In the genomic region with DNA sequence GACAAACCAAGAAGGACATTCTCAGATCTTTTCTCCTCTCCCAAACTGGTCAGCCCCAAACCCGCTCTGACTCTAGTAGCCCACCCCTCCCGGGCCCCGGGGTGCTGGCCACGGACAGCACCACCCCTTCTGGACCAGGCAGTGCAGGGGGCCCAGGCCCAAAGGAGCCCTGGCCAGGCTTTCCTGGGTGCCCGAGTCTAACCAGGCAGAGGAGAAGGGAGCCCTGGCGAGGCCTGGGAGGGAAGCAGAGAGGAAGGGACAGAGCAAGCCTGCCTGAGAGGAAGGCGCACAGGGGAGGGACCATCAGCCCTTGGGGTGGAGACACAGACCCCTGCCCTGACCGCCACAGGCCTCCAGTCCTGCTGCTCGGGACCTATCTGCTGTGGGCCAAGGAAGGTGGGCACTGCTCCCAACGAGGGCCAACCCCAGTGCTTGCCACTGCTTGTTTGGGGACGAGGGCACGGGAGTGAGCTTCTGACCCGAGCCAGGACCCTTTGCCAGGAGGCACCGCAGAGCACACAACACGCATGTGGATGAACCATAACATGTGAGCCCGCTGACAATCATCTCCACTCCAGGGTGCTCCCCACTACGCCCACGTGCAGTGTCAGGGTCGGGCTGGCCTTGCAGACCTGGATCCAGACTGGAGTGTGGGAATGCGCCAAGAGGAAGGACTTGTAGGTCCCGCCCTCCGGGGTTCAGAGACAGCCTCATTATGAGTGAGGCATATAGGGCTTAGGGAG, we compare ENCODE assay signal across 18 cellular contexts. TPM values are rescaled to one million over a fixed set of nuclear protein-coding genes. Genes with fewer than 3 reads are reported as not detected.
DNase-seq lines count a peak whose midpoint lies in the region; ATAC-seq, FAIRE-seq and TF ChIP-seq lines count a peak whose summit lies in the region.
"Had no signal": no experiment of that assay in that cellular context is flagged by ENCODE, and none has a peak within 500 bp of the region (broad histone marks: within the 10 kb centered on the region; RNA-seq: fewer than 3 reads in every experiment).

No MANE protein-coding gene starts in this region.

- no peak overlapping the region for H3K4me2 ChIP-seq in GM23248 (ENCODE audit: unreplicated experiment)
- H3K4me2 ChIP-seq: KMS-11 had no signal

- H3K9me3 ChIP-seq in GM23248 (ENCODE audit: low read depth) (no peaks in the 10 kb centered on the region), RWPE2 (ENCODE audit: severe bottlenecking) (no peaks in the 10 kb centered on the region), kidney (ENCODE audit: control insufficient read depth in 1 of 2, low read length in 2 of 2) (no peaks in the 10 kb centered on the region), psoas muscle (no peaks in the 10 kb centered on the region), thyroid gland (no peaks in the 10 kb centered on the region), Peyer's patch (no peaks in the 10 kb centered on the region)

- no peak for FAIRE-seq in kidney (lab: Jason Lieb, UNC)

- H3K4me3 ChIP-seq in GM23248 (no peak overlapping the region), RWPE2 (ENCODE audit: severe bottlenecking) (no peak overlapping the region), kidney (ENCODE audit: low read length in 2 of 2) (no peak overlapping the region), psoas muscle (no peak overlapping the region), thyroid gland (replicated peaks in 1 of 3) (no peak overlapping the region), Peyer's patch (no peak overlapping the region)

- intact Hi-C loops in kidney (cut with DNase I) (no loop called here), psoas muscle (cut with DNase I) (no loop called here), thyroid gland (cut with DNase I) (no loop called here)

- H3K4me1 ChIP-seq in GM23248 (ENCODE audit: insufficient read depth) = peaks cover 7% of the 10 kb centered on the region
- H3K4me1 ChIP-seq in RWPE2 (ENCODE audit: insufficient read depth, poor library complexity, severe bottlenecking) = no peaks in the 10 kb centered on the region
- no peaks in the 10 kb centered on the region for H3K4me1 ChIP-seq in kidney (ENCODE audit: control insufficient read depth in 1 of 2, insufficient read depth in 1 of 2, low read depth in 1 of 2, low read length in 2 of 2)
- H3K4me1 ChIP-seq in psoas muscle = no peaks in the 10 kb centered on the region
- H3K4me1 ChIP-seq in thyroid gland = no peaks in the 10 kb centered on the region
- no peaks in the 10 kb centered on the region for H3K4me1 ChIP-seq in Peyer's patch

- H4K20me1 ChIP-seq in GM23248 (ENCODE audit: insufficient read depth) = no peaks in the 10 kb centered on the region

- no peaks in the 10 kb centered on the region for H3K9me2 ChIP-seq in GM23248 (ENCODE audit: insufficient read depth)

- H3K36me3 ChIP-seq in GM23248 (ENCODE audit: low read depth) (no peaks in the 10 kb centered on the region), RWPE2 (ENCODE audit: low read depth) (no peaks in the 10 kb centered on the region), kidney (ENCODE audit: control insufficient read depth in 1 of 2, insufficient read depth in 2 of 2, low read length in 2 of 2) (no peaks in the 10 kb centered on the region), psoas muscle (ENCODE audit: insufficient read depth in 1 of 2, low read depth in 1 of 2) (no peaks in the 10 kb centered on the region), thyroid gland (no peaks in the 10 kb centered on the region), Peyer's patch (no peaks in the 10 kb centered on the region)

- ATAC-seq in RWPE2 (ENCODE audit: low read depth) = no peak
- no peak for ATAC-seq in psoas muscle
- ATAC-seq in HG03460 (IDR thresholded peaks at IDR 0.05; ENCODE audit: unreplicated experiment) = no peak

- TF ChIP-seq CTCF in RWPE2 (IDR thresholded peaks at IDR 0.05; ENCODE audit: poor library complexity, severe bottlenecking) (no peak), kidney (IDR thresholded peaks at IDR 0.05; ENCODE audit: borderline replicate concordance, extremely low read depth, insufficient read depth) (no peak), psoas muscle (IDR thresholded peaks at IDR 0.05) (no peak), thyroid gland (IDR thresholded peaks at IDR 0.05) (no peak), Peyer's patch (IDR thresholded peaks at IDR 0.05) (no peak)

- H3K27me3 ChIP-seq in GM23248 (replicated peaks; ENCODE audit: insufficient read depth) (0 out of 2 replicates have a peak, but pooled peaks cover 8% of the 10 kb centered on the region), RWPE2 (ENCODE audit: insufficient read depth, poor library complexity, severe bottlenecking) (no peaks in the 10 kb centered on the region), psoas muscle (ENCODE audit: insufficient read depth in 3 of 3, low read length in 2 of 3) (peaks cover 0 to 25% (median 9%) of the 10 kb centered on the region in 3 donors), thyroid gland (no peaks in the 10 kb centered on the region), Peyer's patch (no peaks in the 10 kb centered on the region)

- H3K27ac ChIP-seq in GM23248 = no peak overlapping the region
- no peak overlapping the region for H3K27ac ChIP-seq in RWPE2 (ENCODE audit: poor library complexity, severe bottlenecking)
- no peak overlapping the region for H3K27ac ChIP-seq in kidney (ENCODE audit: low read depth in 2 of 2, low read length in 2 of 2)
- no peak overlapping the region for H3K27ac ChIP-seq in psoas muscle
- no peak overlapping the region for H3K27ac ChIP-seq in thyroid gland
- no peak overlapping the region for H3K27ac ChIP-seq in Peyer's patch
- H3K27ac ChIP-seq: C4-2B, KMS-11 had no signal

- DNase-seq in GM23248 (peak; percentile 26), RWPE2 (ENCODE audit: low spot score) (peak; percentile 55), kidney (peak; percentile 69), psoas muscle (peak; percentile 9 to 32), thyroid gland (no peak), Peyer's patch (no peak)
- DNase-seq: AML-193, DND-41, H7, HFFc6, NCI-H1436, NCI-H2029 treated with DMSO at 0.1 percent for 48 hours, NCI-H2171 treated with DMSO at 0.1 percent for 48 hours, NCI-H748 treated with DMSO at 0.1 percent for 48 hours, OCI-M1 had no signal

- 51 to 52% methylated on average over 22 of the region's 22 CpGs for WGBS in GM23248 (ENCODE audit: low coverage in 1 of 2, low lambda C conversion rate in 2 of 2, missing lambda C conversion rate in 2 of 2), 2 experiments
- 70 to 77% (median 72%) methylated on average over 22 of the region's 22 CpGs for WGBS in psoas muscle, 3 donors
- WGBS in thyroid gland, 2 donors = 74 to 86% methylated on average over 15 to 18 of the region's 22 CpGs

- no peak for TF ChIP-seq POLR2A in thyroid gland (IDR thresholded peaks at IDR 0.05)
- TF ChIP-seq POLR2A in Peyer's patch (IDR thresholded peaks at IDR 0.05) = no peak

- no peaks in the 10 kb centered on the region for H3K79me2 ChIP-seq in GM23248 (ENCODE audit: insufficient read depth)

- 0 out of 2 replicates have a peak, but pooled peaks cover 4% of the 10 kb centered on the region for H3F3A ChIP-seq in GM23248 (ENCODE audit: insufficient read depth)

- H3K9ac ChIP-seq in GM23248 = no peak overlapping the region
- H3K9ac ChIP-seq in kidney (ENCODE audit: low read length in 2 of 2) = no peak overlapping the region
- H3K9ac ChIP-seq: KMS-11 had no signal

- in situ Hi-C loops in GM23248 (cut with MboI) = no loop called here

- H2AFZ ChIP-seq in GM23248 = no peak overlapping the region

RNA-seq across cellular contexts. Expression of a gene that starts 57.6 kb away (rescaled TPM):
- total RNA-seq in GM23248 (2014; rRNA removed; shearing (Covaris generic)) = 3.5 and 4.8 TPM in 2 replicates
- polyA plus RNA-seq in GM23248 (2016; fragmentation: Nextera tagmentation; extraction: Ambion mirVana) = 3.9 TPM in 2 replicates
- total RNA-seq in kidney = 28.1 TPM
- 19.6 TPM for polyA plus RNA-seq in kidney (ENCODE audit: insufficient read depth, low read depth, low replicate concordance)
- 1 to 10 TPM; 2.1 to 8.8 (median 3.6) TPM for total RNA-seq in psoas muscle
- 1 to 10 TPM in 2 of 3 donors, under 1 TPM in 1; 0.86 to 1.7 (median 1.6) TPM for polyA plus RNA-seq in psoas muscle
- total RNA-seq in thyroid gland = 1 to 10 TPM; 3.1 to 7.3 (median 6.1) TPM
- 10 to 100 TPM in 2 of 4 donors, 1 to 10 TPM in 2; 5.4 to 26.4 (median 10.1) TPM for total RNA-seq in Peyer's patch

Comparison
In these comparisons a context has a peak if more than half of its experiments do, and no peak if none do; other contexts are left out.
1. DNase-seq: peak in GM23248 (single experiment), RWPE2 (single experiment), kidney (single experiment) and psoas muscle (2 of 2); none in thyroid gland (0 of 2) and Peyer's patch (0 of 3).